ENCODE assay signal across 21 cellular contexts in genomic region chr2:105895995-105896764, GRCh38.
DNase-seq lines count a peak whose midpoint lies in the region; ATAC-seq and TF ChIP-seq lines count a peak whose summit lies in the region.
"Had no signal": no experiment of that assay in that cellular context is flagged by ENCODE, and none has a peak within 500 bp of the region (broad histone marks: within the 10 kb centered on the region; RNA-seq: fewer than 3 reads in every experiment).

No MANE protein-coding gene starts in this region.

- H3K36me3 Mint-ChIP-seq in central memory CD8-positive, alpha-beta T cell (ENCODE audit: insufficient read depth), result peaks cover 34% of the 10 kb centered on the region
- peaks cover 59% of the 10 kb centered on the region for H3K36me3 Mint-ChIP-seq in Caco-2 (ENCODE audit: insufficient read depth, unreplicated experiment)

- POLR2A ChIA-PET in Caco-2 (lab: Charles Lee), result no interaction called here

- H3K9me3 ChIP-seq in Caco-2, result peaks cover 13% of the 10 kb centered on the region; the same call in 1 of the 2 replicates
- H3K9me3 ChIP-seq: ovary had no signal

- H3K27me3 Mint-ChIP-seq in central memory CD8-positive, alpha-beta T cell, result no peaks in the 10 kb centered on the region
- no peaks in the 10 kb centered on the region for H3K27me3 Mint-ChIP-seq in Caco-2 (ENCODE audit: insufficient read depth, unreplicated experiment)
- H3K27me3 Mint-ChIP-seq: stimulated activated naive B cell treated with anti-CD40 and anti-IgM and Interleukin-4, amounts not matched to agents 10 μg/mL and 1 μg/mL and 100 μg/mL, for 72 hours had no signal

- CTCF ChIA-PET in Caco-2 (lab: Charles Lee), result no interaction called here

- intact Hi-C loops in Caco-2 (cut with micrococcal nuclease; ENCODE audit: unreplicated experiment), result loop anchor here (10.0 kb wide), 1 partner anchor 69 kb away; no protein-coding TSS in a partner anchor

- peak in 4 of 6 experiments; percentile 9 to 61 (median 52) for DNase-seq in stimulated activated naive CD4-positive, alpha-beta T cell (lab: John Stamatoyannopoulos, UW)
- DNase-seq in stimulated activated naive CD4-positive, alpha-beta T cell treated with Interleukin-2 at 50 U/mL for 16 hours (lab: John Stamatoyannopoulos, UW), result no peak
- DNase-seq in T-helper 22 cell (ENCODE audit: low read depth) (peak; percentile 11), kidney tubule cell (ENCODE audit: low spot score) (no peak), Caco-2 (no peak), NCI-H1694 (lab: John Stamatoyannopoulos, UW) (no peak)
- no peak for DNase-seq in central memory CD8-positive, alpha-beta T cell (ENCODE audit: low spot score in 2 of 2)
- DNase-seq: activated effector memory CD4-positive, alpha-beta T cell treated with Interleukin-2 at 50 U/mL for 16 hours; cortex of kidney; foreskin keratinocyte; Kasumi-1; kidney glomerular epithelial cell; natural killer cell; NCI-H1105; NCI-H2081 treated with DMSO at 0.1 percent for 48 hours; NCI-H510A; ovary; stimulated activated naive B cell treated with anti-CD40 and anti-IgM and Interleukin-4, amounts not matched to agents 10 μg/mL and 1 μg/mL and 100 μg/mL, for 72 hours had no signal

- peak; percentile 81 for ATAC-seq in central memory CD8-positive, alpha-beta T cell (replicated peaks; ENCODE audit: extremely low read depth, poor library complexity, severe bottlenecking)
- ATAC-seq: foreskin keratinocyte; natural killer cell; sciatic nerve; SK-N-SH treated with all-trans-retinoic acid at 6 μM for 48 hours; stimulated activated naive B cell treated with anti-CD40 and anti-IgM and Interleukin-4, amounts not matched to agents 10 μg/mL and 1 μg/mL and 100 μg/mL, for 72 hours had no signal

- no peaks in the 10 kb centered on the region for H3K4me1 ChIP-seq in Caco-2
- H3K4me1 ChIP-seq: foreskin keratinocyte, tibial nerve had no signal

- peaks cover 9% of the 10 kb centered on the region; the same call in 1 of the 2 replicates for H3K36me3 ChIP-seq in Caco-2 (ENCODE audit: control insufficient read depth, insufficient read depth, low read length)
- H3K36me3 ChIP-seq: ovary had no signal

- H3K4me1 Mint-ChIP-seq in central memory CD8-positive, alpha-beta T cell, result peaks cover 55% of the 10 kb centered on the region
- H3K4me1 Mint-ChIP-seq in Caco-2 (ENCODE audit: low read depth, unreplicated experiment), result no peaks in the 10 kb centered on the region

- peak overlapping the region; percentile 73 for H3K27ac Mint-ChIP-seq in central memory CD8-positive, alpha-beta T cell (ENCODE audit: low read depth)
- no peak overlapping the region for H3K27ac Mint-ChIP-seq in Caco-2 (ENCODE audit: unreplicated experiment)

- no peak overlapping the region for H3K4me3 ChIP-seq in Caco-2 (ENCODE audit: low read depth, low read length)
- H3K4me3 ChIP-seq: ovary, tibial nerve had no signal

- TF ChIP-seq CTCF in Caco-2 (IDR thresholded peaks at IDR 0.05; ENCODE audit: insufficient read depth in 1 of 2, low read depth in 1 of 2, low read length in 1 of 2, severe bottlenecking in 1 of 2, unreplicated experiment in 1 of 2), result no peak

- H3K4me3 Mint-ChIP-seq in central memory CD8-positive, alpha-beta T cell, result no peak overlapping the region
- no peak overlapping the region for H3K4me3 Mint-ChIP-seq in Caco-2 (ENCODE audit: unreplicated experiment)
- H3K4me3 Mint-ChIP-seq: natural killer cell; stimulated activated naive B cell treated with anti-CD40 and anti-IgM and Interleukin-4, amounts not matched to agents 10 μg/mL and 1 μg/mL and 100 μg/mL, for 72 hours had no signal

- no peaks in the 10 kb centered on the region for H3K27me3 ChIP-seq in Caco-2 (replicated peaks; ENCODE audit: control insufficient read depth, insufficient read depth, low read length)
- H3K27me3 ChIP-seq: foreskin keratinocyte, ovary, tibial nerve had no signal

- BruUV-seq in Caco-2 (replicated peaks; lab: Mats Ljungman, UMichigan), result no TSS peak

- no peaks in the 10 kb centered on the region for H3K9me3 Mint-ChIP-seq in central memory CD8-positive, alpha-beta T cell
- H3K9me3 Mint-ChIP-seq in Caco-2 (ENCODE audit: unreplicated experiment), result peaks cover 25% of the 10 kb centered on the region

Comparison
In these comparisons a context has a peak if more than half of its experiments do, and no peak if none do; other contexts are left out.
1. DNase-seq: peak in stimulated activated naive CD4-positive, alpha-beta T cell (4 of 6) and T-helper 22 cell (single experiment); none in stimulated activated naive CD4-positive, alpha-beta T cell treated with Interleukin-2 at 50 U/mL for 16 hours (single experiment), central memory CD8-positive, alpha-beta T cell (0 of 2), kidney tubule cell (single experiment), Caco-2 (0 of 2) and NCI-H1694 (single experiment).